In genomic region chr3:150362515-150363302, GRCh38 we compare ENCODE assay signal across 1 cellular context.
A peak's percentile ranks its signal among the peaks of the same experiment; 100 is the strongest.
TF ChIP-seq lines count a peak whose summit lies in the region.

No MANE protein-coding gene starts in this region.

TF ChIP-seq in HepG2, 621 proteins besides CTCF, POLR2A, EP300 and RAD21 (continued from another document):
- TF ChIP-seq, protein P1, sequence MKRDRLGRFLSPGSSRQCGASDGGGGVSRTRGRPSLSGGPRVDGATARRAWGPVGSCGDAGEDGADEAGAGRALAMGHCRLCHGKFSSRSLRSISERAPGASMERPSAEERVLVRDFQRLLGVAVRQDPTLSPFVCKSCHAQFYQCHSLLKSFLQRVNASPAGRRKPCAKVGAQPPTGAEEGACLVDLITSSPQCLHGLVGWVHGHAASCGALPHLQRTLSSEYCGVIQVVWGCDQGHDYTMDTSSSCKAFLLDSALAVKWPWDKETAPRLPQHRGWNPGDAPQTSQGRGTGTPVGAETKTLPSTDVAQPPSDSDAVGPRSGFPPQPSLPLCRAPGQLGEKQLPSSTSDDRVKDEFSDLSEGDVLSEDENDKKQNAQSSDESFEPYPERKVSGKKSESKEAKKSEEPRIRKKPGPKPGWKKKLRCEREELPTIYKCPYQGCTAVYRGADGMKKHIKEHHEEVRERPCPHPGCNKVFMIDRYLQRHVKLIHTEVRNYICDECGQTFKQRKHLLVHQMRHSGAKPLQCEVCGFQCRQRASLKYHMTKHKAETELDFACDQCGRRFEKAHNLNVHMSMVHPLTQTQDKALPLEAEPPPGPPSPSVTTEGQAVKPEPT (CRISPR knock-in tag; IDR thresholded peaks at IDR 0.05; ENCODE audit: low read depth) = no peak
- TF ChIP-seq CENPX (CRISPR knock-in tag; IDR thresholded peaks at IDR 0.05) (no peak), ZSCAN21 (CRISPR knock-in tag; IDR thresholded peaks at IDR 0.05; ENCODE audit: borderline replicate concordance) (no peak), ZNF317 (CRISPR knock-in tag; IDR thresholded peaks at IDR 0.05) (no peak), ZNF225 (CRISPR knock-in tag; IDR thresholded peaks at IDR 0.05) (no peak), ZBTB20 (CRISPR knock-in tag; IDR thresholded peaks at IDR 0.05; ENCODE audit: borderline replicate concordance, low read depth) (no peak), TSC22D2 (CRISPR knock-in tag; IDR thresholded peaks at IDR 0.05; ENCODE audit: borderline replicate concordance) (no peak), RARA (CRISPR knock-in tag; IDR thresholded peaks at IDR 0.05) (peak; percentile 47; the same call in 1 of the 2 replicates), FOXO1 (CRISPR knock-in tag; IDR thresholded peaks at IDR 0.05) (0 out of 2 replicates have a peak, but pooled peaks have one; percentile 42), ZNF614 (CRISPR knock-in tag; IDR thresholded peaks at IDR 0.05; ENCODE audit: borderline replicate concordance) (peak; percentile 28; the same call in 1 of the 2 replicates), MEF2D (CRISPR knock-in tag; IDR thresholded peaks at IDR 0.05) (no peak), HNRNPLL (IDR thresholded peaks at IDR 0.05; ENCODE audit: low read depth, low read length, poor library complexity, severe bottlenecking) (no peak), RCOR2 (CRISPR knock-in tag; IDR thresholded peaks at IDR 0.05) (peak; percentile 69; the same call in 1 of the 2 replicates), GFI1 (CRISPR knock-in tag; IDR thresholded peaks at IDR 0.05; ENCODE audit: borderline replicate concordance) (peak; percentile 68; the same call in 1 of the 2 replicates), ZMYM3 (CRISPR knock-in tag; IDR thresholded peaks at IDR 0.05) (peak; percentile 83), REPIN1 (CRISPR knock-in tag; IDR thresholded peaks at IDR 0.05; ENCODE audit: borderline replicate concordance, low read depth) (no peak), PHF21A (CRISPR knock-in tag; IDR thresholded peaks at IDR 0.05) (peak; percentile 36; the same call in 1 of the 2 replicates), GATAD2A (CRISPR knock-in tag; IDR thresholded peaks at IDR 0.05) (peak; percentile 42; the same call in 1 of the 2 replicates), FOXP1 (IDR thresholded peaks at IDR 0.05) (no peak), FOXP1 (CRISPR knock-in tag; IDR thresholded peaks at IDR 0.05) (peak; percentile 64), KDM2A (CRISPR knock-in tag; IDR thresholded peaks at IDR 0.05; ENCODE audit: borderline replicate concordance, low read depth) (no peak), MED1 (CRISPR knock-in tag; IDR thresholded peaks at IDR 0.05) (peak; percentile 38; the same call in 1 of the 2 replicates), HNF1A (IDR thresholded peaks at IDR 0.05; ENCODE audit: low read depth) (no peak), HNF1A (CRISPR knock-in tag; IDR thresholded peaks at IDR 0.05; ENCODE audit: borderline replicate concordance) (no peak), KDM1A (CRISPR knock-in tag; IDR thresholded peaks at IDR 0.05) (peak; percentile 94)
- TF ChIP-seq, protein P2, sequence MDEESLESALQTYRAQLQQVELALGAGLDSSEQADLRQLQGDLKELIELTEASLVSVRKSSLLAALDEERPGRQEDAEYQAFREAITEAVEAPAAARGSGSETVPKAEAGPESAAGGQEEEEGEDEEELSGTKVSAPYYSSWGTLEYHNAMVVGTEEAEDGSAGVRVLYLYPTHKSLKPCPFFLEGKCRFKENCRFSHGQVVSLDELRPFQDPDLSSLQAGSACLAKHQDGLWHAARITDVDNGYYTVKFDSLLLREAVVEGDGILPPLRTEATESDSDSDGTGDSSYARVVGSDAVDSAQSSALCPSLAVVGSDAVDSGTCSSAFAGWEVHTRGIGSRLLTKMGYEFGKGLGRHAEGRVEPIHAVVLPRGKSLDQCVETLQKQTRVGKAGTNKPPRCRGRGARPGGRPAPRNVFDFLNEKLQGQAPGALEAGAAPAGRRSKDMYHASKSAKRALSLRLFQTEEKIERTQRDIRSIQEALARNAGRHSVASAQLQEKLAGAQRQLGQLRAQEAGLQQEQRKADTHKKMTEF (CRISPR knock-in tag; IDR thresholded peaks at IDR 0.05) = 0 out of 2 replicates have a peak, but pooled peaks have one; percentile 23
TF ChIP-seq in HepG2: peak in this region for 38.
